ENCODE assay signal across 8 cellular contexts in genomic region chr15:64430000-64430735, GRCh38. TPM values are rescaled to one million over a fixed set of nuclear protein-coding genes. Genes with fewer than 3 reads are reported as not detected.
DNase-seq lines count a peak whose midpoint lies in the region; ATAC-seq and TF ChIP-seq lines count a peak whose summit lies in the region.

No MANE protein-coding gene starts in this region.

- peak overlapping the region; percentile 82 for H3K4me3 Mint-ChIP-seq in T-helper 2 cell treated with Interferon-gamma antibody and Interleukin-4, amounts not matched to agents 5 μg/mL and 100 μg/mL, for 36 hours

- no peaks in the 10 kb centered on the region for H3K9me3 Mint-ChIP-seq in T-helper 2 cell treated with Interferon-gamma antibody and Interleukin-4, amounts not matched to agents 5 μg/mL and 100 μg/mL, for 36 hours

- H3K36me3 ChIP-seq in MG63: peaks cover 9% of the 10 kb centered on the region; the same call in 1 of the 2 replicates

- no peaks in the 10 kb centered on the region for H3K9me3 ChIP-seq in MG63

- peaks cover 26% of the 10 kb centered on the region for H3K36me3 Mint-ChIP-seq in T-helper 2 cell treated with Interferon-gamma antibody and Interleukin-4, amounts not matched to agents 5 μg/mL and 100 μg/mL, for 36 hours (ENCODE audit: low read depth)

- H3K27ac ChIP-seq in coronary artery: peak overlapping the region; percentile 9 to 13

- H3K4me3 ChIP-seq in MG63 (no peak overlapping the region), coronary artery (no peak overlapping the region)

- peaks cover 40% of the 10 kb centered on the region for H3K4me1 Mint-ChIP-seq in T-helper 2 cell treated with Interferon-gamma antibody and Interleukin-4, amounts not matched to agents 5 μg/mL and 100 μg/mL, for 36 hours (ENCODE audit: low read depth)

- ATAC-seq in HG03457 (IDR thresholded peaks at IDR 0.05; ENCODE audit: unreplicated experiment) (no peak), HG02623 (IDR thresholded peaks at IDR 0.05; ENCODE audit: unreplicated experiment) (no peak)

- peak; percentile 50 for DNase-seq in GDM1 (lab: John Stamatoyannopoulos, UW)
- DNase-seq in MG63: peak; percentile 81
- peak; percentile 51 for DNase-seq in T-helper 2 cell treated with Interferon-gamma antibody and Interleukin-4, amounts not matched to agents 5 μg/mL and 100 μg/mL, for 36 hours (ENCODE audit: low spot score)
- no peak for DNase-seq in coronary artery (ENCODE audit: low spot score)
- peak; percentile 78 for DNase-seq in myocyte (ENCODE audit: low read depth)
- DNase-seq in NCI-H510A treated with DMSO at 0.1 percent for 48 hours (lab: John Stamatoyannopoulos, UW): no peak

- H3K27ac Mint-ChIP-seq in T-helper 2 cell treated with Interferon-gamma antibody and Interleukin-4, amounts not matched to agents 5 μg/mL and 100 μg/mL, for 36 hours: peak overlapping the region; percentile 86

- no peaks in the 10 kb centered on the region for H3K27me3 ChIP-seq in MG63

- TF ChIP-seq CTCF in coronary artery (IDR thresholded peaks at IDR 0.05): no peak

- no peaks in the 10 kb centered on the region for H3K27me3 Mint-ChIP-seq in T-helper 2 cell treated with Interferon-gamma antibody and Interleukin-4, amounts not matched to agents 5 μg/mL and 100 μg/mL, for 36 hours (ENCODE audit: low read depth)

RNA-seq across cellular contexts. Expression of gene ZNF609, which starts 30.2 kb away (rescaled TPM):
- 6.2 and 7.1 TPM in 2 replicates for total RNA-seq in MG63 (2014; rRNA removed; shearing (Covaris generic); ENCODE audit: low replicate concordance)
- 16.2 and 16.6 TPM in 2 replicates for total RNA-seq in myocyte
- polyA plus RNA-seq in myocyte (2012): 13.4 TPM

RNA-seq across cellular contexts. Expression of gene TRIP4, which starts 42.5 kb away (rescaled TPM):
- 17.9 and 62.3 TPM in 2 replicates for total RNA-seq in MG63 (2014; rRNA removed; shearing (Covaris generic); ENCODE audit: low replicate concordance)
- 6.3 and 8.3 TPM in 2 replicates for total RNA-seq in myocyte
- polyA plus RNA-seq in myocyte (2012): 14.7 TPM

RNA-seq across cellular contexts. Expression of gene PCLAF, which starts 48.9 kb away (rescaled TPM):
- 201 and 243 TPM in 2 replicates for total RNA-seq in MG63 (2014; rRNA removed; shearing (Covaris generic); ENCODE audit: low replicate concordance)
- total RNA-seq in myocyte: 2.7 and 4.9 TPM in 2 replicates
- 0.77 TPM for polyA plus RNA-seq in myocyte (2012)

Comparison
In these comparisons a context has a peak if more than half of its experiments do, and no peak if none do; other contexts are left out.
1. DNase-seq: peak in GDM1 (single experiment), MG63 (single experiment), T-helper 2 cell treated with Interferon-gamma antibody and Interleukin-4, amounts not matched to agents 5 μg/mL and 100 μg/mL, for 36 hours (single experiment) and myocyte (single experiment); none in coronary artery (single experiment) and NCI-H510A treated with DMSO at 0.1 percent for 48 hours (single experiment).
2. RNA of gene PCLAF, which starts 48.9 kb away (total RNA-seq): 201 to 243 TPM in MG63; 2.7 to 4.9 TPM in myocyte; every median in the first group is over 10 times any median in the second.